ENCODE assay signal across 14 cellular contexts in the genomic region with DNA sequence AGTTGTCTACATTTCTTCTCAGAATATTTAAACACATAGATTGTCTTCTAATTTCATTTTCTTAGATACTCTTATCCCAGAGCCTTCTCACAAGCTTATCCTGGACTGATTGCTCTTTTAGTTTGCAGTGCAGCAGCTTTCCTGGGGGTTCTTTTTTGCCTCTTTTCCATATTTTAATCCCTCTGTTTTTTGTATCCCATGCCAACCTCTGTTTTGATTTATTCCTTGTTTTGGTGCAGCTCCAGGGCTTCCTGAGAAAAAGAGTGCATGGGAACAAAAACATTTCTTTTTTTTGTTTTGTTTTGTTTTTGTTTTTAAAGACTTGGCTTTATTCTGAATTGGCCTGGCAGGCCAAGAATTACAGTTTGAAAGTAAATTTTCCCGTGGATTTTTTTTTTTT.
"Had no signal": no experiment of that assay in that cellular context is flagged by ENCODE, and none has a peak within 500 bp of the region (broad histone marks: within the 10 kb centered on the region; RNA-seq: fewer than 3 reads in every experiment).

No MANE protein-coding gene starts in this region.

- H3K4me3 Mint-ChIP-seq: neural crest cell; stimulated activated naive CD8-positive, alpha-beta T cell treated with anti-CD3 and anti-CD28 coated beads, Interleukin-15, amount 100 ng/mL, for 72 hours had no signal

- ATAC-seq: activated naive CD4-positive, alpha-beta T cell treated with anti-CD3 and anti-CD28 coated beads, Interleukin-2, amount 50 U/mL, for 72 hours; gastrocnemius medialis; left lung; pancreas; stimulated activated naive CD8-positive, alpha-beta T cell treated with anti-CD3 and anti-CD28 coated beads, Interleukin-15, amount 100 ng/mL, for 72 hours had no signal

- DNase-seq: activated CD4-positive, alpha-beta T cell treated with anti-CD3 and anti-CD28 coated beads for 48 hours; activated CD8-positive, alpha-beta memory T cell treated with anti-CD3 and anti-CD28 coated beads for 24 hours; amniotic stem cell; gastrocnemius medialis; islet precursor cell; left lung; pancreas; stimulated activated CD4-positive, alpha-beta T cell treated with anti-CD3 and anti-CD28 coated beads, Interleukin-2, amount 100 ng/mL, for 48 hours; stimulated activated naive CD8-positive, alpha-beta T cell treated with anti-CD3 and anti-CD28 coated beads, Interleukin-15, amount 100 ng/mL, for 72 hours had no signal

- H3K4me3 ChIP-seq: breast epithelium, gastrocnemius medialis, left lung, pancreas had no signal

- H3K27ac Mint-ChIP-seq: activated T-helper 2 cell treated with anti-CD3 and anti-CD28 coated beads, Interferon-gamma antibody, Interleukin-2, Interleukin-4, amounts not matched to agents 10 μg/mL and 5 μg/mL and 100 μg/mL, durations not matched to agents 14 hours and 24 hours and 36 hours; stimulated activated naive CD8-positive, alpha-beta T cell treated with anti-CD3 and anti-CD28 coated beads, Interleukin-15, amount 100 ng/mL, for 72 hours had no signal

- H3K27me3 Mint-ChIP-seq: stimulated activated naive CD8-positive, alpha-beta T cell treated with anti-CD3 and anti-CD28 coated beads, Interleukin-15, amount 100 ng/mL, for 72 hours had no signal

- H3K9me3 ChIP-seq: breast epithelium, gastrocnemius medialis, left lung, pancreas had no signal

- H3K27ac ChIP-seq: breast epithelium, epithelial cell of prostate, pancreas had no signal

- H3K9me3 Mint-ChIP-seq: activated naive CD4-positive, alpha-beta T cell treated with anti-CD3 and anti-CD28 coated beads, Interleukin-2, amount 50 U/mL, for 72 hours; activated T-helper 2 cell treated with anti-CD3 and anti-CD28 coated beads, Interferon-gamma antibody, Interleukin-2, Interleukin-4, amounts not matched to agents 10 μg/mL and 5 μg/mL and 100 μg/mL, durations not matched to agents 14 hours and 24 hours and 36 hours; neural crest cell; stimulated activated naive CD8-positive, alpha-beta T cell treated with anti-CD3 and anti-CD28 coated beads, Interleukin-15, amount 100 ng/mL, for 72 hours had no signal

- H3K4me1 ChIP-seq: breast epithelium had no signal

- H3K27me3 ChIP-seq: breast epithelium, gastrocnemius medialis, left lung, pancreas had no signal
